Comparison of ENCODE assay signal across 2 cellular contexts in the genomic region with DNA sequence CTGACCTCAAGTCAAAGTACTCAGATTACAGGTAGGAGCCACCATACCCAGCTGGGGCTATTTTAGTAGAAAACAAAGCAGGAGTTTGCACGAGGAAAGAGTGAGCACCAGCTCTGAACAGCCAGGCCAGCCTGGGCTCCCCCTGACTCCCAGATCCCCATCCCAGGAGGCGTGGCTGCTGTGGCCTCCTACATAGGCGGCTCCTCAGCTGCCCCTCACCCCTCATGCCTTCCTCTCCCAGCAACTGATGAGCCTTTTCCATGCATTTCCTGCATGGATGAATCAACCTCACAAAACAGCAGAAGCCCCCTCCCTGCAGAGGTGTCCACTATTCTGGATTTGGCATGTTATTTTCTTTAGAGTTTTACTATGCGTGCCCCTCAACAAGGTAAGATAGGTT.
A peak's percentile ranks its signal among the peaks of the same experiment; 100 is the strongest.
TF ChIP-seq lines count a peak whose summit lies in the region.

No MANE protein-coding gene starts in this region.

TF ChIP-seq in IMR-90, 13 proteins besides CTCF, POLR2A, EP300 and RAD21:
- TF ChIP-seq CEBPB (IDR thresholded peaks at IDR 0.05; ENCODE audit: low read depth, low read length) (no peak), RFX5 (IDR thresholded peaks at IDR 0.05; ENCODE audit: low read depth, low read length) (peak; percentile 73), MXI1 (IDR thresholded peaks at IDR 0.05; ENCODE audit: borderline replicate concordance, low read depth, low read length) (no peak)
TF ChIP-seq in IMR-90: peak in this region for 1.

TF ChIP-seq in endothelial cell of umbilical vein, 7 proteins besides CTCF, POLR2A, EP300 and RAD21:
- TF ChIP-seq POLR2AphosphoS5 (IDR thresholded peaks at IDR 0.05; ENCODE audit: insufficient read depth, low read depth, low read length) (no peak), MYC (IDR thresholded peaks at IDR 0.05; ENCODE audit: low read depth, low read length) (no peak), GATA2 (IDR thresholded peaks at IDR 0.05; ENCODE audit: insufficient read depth, insufficient read length, low read depth, low read length) (no peak)
